14 cellular contexts compared by ENCODE assay signal in genomic region chr2:197201874-197202273, GRCh38.
DNase-seq lines count a peak whose midpoint lies in the region; TF ChIP-seq lines count a peak whose summit lies in the region.
"Had no signal": no experiment of that assay in that cellular context is flagged by ENCODE, and none has a peak within 500 bp of the region (broad histone marks: within the 10 kb centered on the region; RNA-seq: fewer than 3 reads in every experiment).

No MANE protein-coding gene starts in this region.

- no peak overlapping the region for H3K4me3 ChIP-seq in thymus (ENCODE audit: low read length)
- H3K4me3 ChIP-seq in esophagus muscularis mucosa = no peak overlapping the region
- H3K4me3 ChIP-seq: esophagus squamous epithelium, GM23248, neural progenitor cell had no signal

- TF ChIP-seq CTCF in MCF 10A (IDR thresholded peaks at IDR 0.05; ENCODE audit: unreplicated experiment) = no peak
- no peak for TF ChIP-seq CTCF in nephron progenitor cell (IDR thresholded peaks at IDR 0.05)
- TF ChIP-seq CTCF in esophagus muscularis mucosa (IDR thresholded peaks at IDR 0.05) = no peak

- peaks cover 2% of the 10 kb centered on the region for H3K9me3 Mint-ChIP-seq in activated naive CD4-positive, alpha-beta T cell treated with anti-CD3 and anti-CD28 coated beads for 36 hours
- H3K9me3 Mint-ChIP-seq in MCF 10A (ENCODE audit: unreplicated experiment) (no peaks in the 10 kb centered on the region), nephron progenitor cell (no peaks in the 10 kb centered on the region)
- H3K9me3 Mint-ChIP-seq: neural progenitor cell had no signal

- peak overlapping the region; percentile 88 for H3K27ac Mint-ChIP-seq in activated naive CD4-positive, alpha-beta T cell treated with anti-CD3 and anti-CD28 coated beads for 36 hours
- no peak overlapping the region for H3K27ac Mint-ChIP-seq in MCF 10A (ENCODE audit: low read depth, unreplicated experiment)
- no peak overlapping the region for H3K27ac Mint-ChIP-seq in nephron progenitor cell
- H3K27ac Mint-ChIP-seq: neural progenitor cell had no signal

- peaks cover 88% of the 10 kb centered on the region for H3K4me1 Mint-ChIP-seq in activated naive CD4-positive, alpha-beta T cell treated with anti-CD3 and anti-CD28 coated beads for 36 hours (ENCODE audit: low read depth)
- peaks cover 7% of the 10 kb centered on the region for H3K4me1 Mint-ChIP-seq in MCF 10A (ENCODE audit: insufficient read depth, unreplicated experiment)
- peaks cover 8% of the 10 kb centered on the region for H3K4me1 Mint-ChIP-seq in nephron progenitor cell

- H3K4me1 ChIP-seq in thymus (ENCODE audit: control insufficient read depth, insufficient read depth, low read length) (peaks cover 59% of the 10 kb centered on the region), esophagus muscularis mucosa (peaks cover 4 to 75% (median 74%) of the 10 kb centered on the region in 4 donors)
- H3K4me1 ChIP-seq: neural progenitor cell had no signal

- no peak for TF ChIP-seq POLR2A in esophagus muscularis mucosa (IDR thresholded peaks at IDR 0.05; ENCODE audit: low read depth)

- DNase-seq in activated naive CD4-positive, alpha-beta T cell treated with anti-CD3 and anti-CD28 coated beads for 36 hours = no peak
- DNase-seq in activated naive CD4-positive, alpha-beta T cell (lab: John Stamatoyannopoulos, UW) = no peak
- DNase-seq in NCI-H510A treated with DMSO at 0.1 percent for 48 hours (lab: John Stamatoyannopoulos, UW) = peak; percentile 71
- peak; percentile 34 for DNase-seq in MCF 10A (ENCODE audit: unreplicated experiment)
- DNase-seq in nephron progenitor cell = no peak
- no peak for DNase-seq in esophagus muscularis mucosa (ENCODE audit: extremely low spot score)
- no peak for DNase-seq in NCI-H524 treated with DMSO at 0.1 percent for 48 hours (lab: John Stamatoyannopoulos, UW)
- DNase-seq: BE2C, esophagus squamous epithelium, GM23248, hypothalamus, NCI-H187 had no signal

- intact Hi-C loops in activated naive CD4-positive, alpha-beta T cell treated with anti-CD3 and anti-CD28 coated beads for 36 hours (cut with micrococcal nuclease) = loop anchor here (10.0 kb wide), 1 partner anchor 803 kb away; no protein-coding TSS in a partner anchor
- intact Hi-C loops in MCF 10A (cut with micrococcal nuclease) = no loop called here
- intact Hi-C loops in esophagus muscularis mucosa (cut with DNase I) = no loop called here

- H3K36me3 ChIP-seq in thymus (ENCODE audit: control insufficient read depth, insufficient read depth) (no peaks in the 10 kb centered on the region), esophagus muscularis mucosa (no peaks in the 10 kb centered on the region)
- H3K36me3 ChIP-seq: BE2C, esophagus squamous epithelium, neural progenitor cell had no signal

- BruUV-seq in MCF 10A (replicated peaks; lab: Mats Ljungman, UMichigan) = no TSS peak

- H3K36me3 Mint-ChIP-seq in activated naive CD4-positive, alpha-beta T cell treated with anti-CD3 and anti-CD28 coated beads for 36 hours (ENCODE audit: low read depth) = peaks cover 18% of the 10 kb centered on the region
- no peaks in the 10 kb centered on the region for H3K36me3 Mint-ChIP-seq in MCF 10A (ENCODE audit: insufficient read depth, unreplicated experiment)
- no peaks in the 10 kb centered on the region for H3K36me3 Mint-ChIP-seq in nephron progenitor cell (ENCODE audit: low read depth)
- H3K36me3 Mint-ChIP-seq: neural progenitor cell had no signal

- no peaks in the 10 kb centered on the region for H3K27me3 Mint-ChIP-seq in activated naive CD4-positive, alpha-beta T cell treated with anti-CD3 and anti-CD28 coated beads for 36 hours (ENCODE audit: low read depth)
- H3K27me3 Mint-ChIP-seq in MCF 10A (ENCODE audit: insufficient read depth, unreplicated experiment) (no peaks in the 10 kb centered on the region), nephron progenitor cell (ENCODE audit: low read depth, poor library complexity) (peaks cover 13% of the 10 kb centered on the region)

- H3K9me3 ChIP-seq in thymus (ENCODE audit: control insufficient read depth) = no peaks in the 10 kb centered on the region
- no peaks in the 10 kb centered on the region for H3K9me3 ChIP-seq in esophagus muscularis mucosa
- H3K9me3 ChIP-seq: BE2C, esophagus squamous epithelium had no signal

- WGBS in thymus = 97% methylated on average over 2 of the region's 2 CpGs
- 100% methylated on average over 2 of the region's 2 CpGs for WGBS in esophagus muscularis mucosa

- CTCF ChIA-PET in activated naive CD4-positive, alpha-beta T cell treated with anti-CD3 and anti-CD28 coated beads for 36 hours (lab: Charles Lee) = interaction anchor here (1.2 to 1.6 kb wide), 4 partner anchors 8 to 128 kb away, joined by 3 to 8 read pairs (median 6); no protein-coding TSS in a partner anchor
- CTCF ChIA-PET in MCF 10A (lab: Yijun Ruan, JAX) = interaction anchor here (0.6 to 5.2 kb wide), 5 partner anchors 11 to 213 kb away, joined by 3 to 33 read pairs (median 3); no protein-coding TSS in a partner anchor

- no peak for TF ChIP-seq EP300 in esophagus muscularis mucosa (IDR thresholded peaks at IDR 0.05)

- H3K4me3 Mint-ChIP-seq in activated naive CD4-positive, alpha-beta T cell treated with anti-CD3 and anti-CD28 coated beads for 36 hours = no peak overlapping the region
- H3K4me3 Mint-ChIP-seq in MCF 10A (ENCODE audit: unreplicated experiment) = no peak overlapping the region
- no peak overlapping the region for H3K4me3 Mint-ChIP-seq in nephron progenitor cell
- H3K4me3 Mint-ChIP-seq: neural progenitor cell had no signal

- no peaks in the 10 kb centered on the region for H3K27me3 ChIP-seq in thymus (ENCODE audit: control insufficient read depth, insufficient read depth)
- H3K27me3 ChIP-seq in esophagus muscularis mucosa = no peaks in the 10 kb centered on the region
- H3K27me3 ChIP-seq: BE2C, esophagus squamous epithelium, neural progenitor cell had no signal

- POLR2A ChIA-PET in MCF 10A (lab: Yijun Ruan, JAX) = no interaction called here

- H3K27ac ChIP-seq in thymus (ENCODE audit: low read depth) (peak overlapping the region; percentile 74), esophagus muscularis mucosa (replicated peaks in 1 of 4) (no peak overlapping the region)
- H3K27ac ChIP-seq: esophagus squamous epithelium, GM23248, neural progenitor cell had no signal

Comparison
In these comparisons a context has a peak if more than half of its experiments do, and no peak if none do; other contexts are left out.
1. DNase-seq: peak in NCI-H510A treated with DMSO at 0.1 percent for 48 hours (single experiment) and MCF 10A (single experiment); none in activated naive CD4-positive, alpha-beta T cell treated with anti-CD3 and anti-CD28 coated beads for 36 hours (single experiment), activated naive CD4-positive, alpha-beta T cell (0 of 4), nephron progenitor cell (single experiment), esophagus muscularis mucosa (single experiment) and NCI-H524 treated with DMSO at 0.1 percent for 48 hours (single experiment).